ENCODE assay signal across 16 cellular contexts in genomic region chr2:235011929-235012631, GRCh38.
DNase-seq lines count a peak whose midpoint lies in the region; ATAC-seq, FAIRE-seq and TF ChIP-seq lines count a peak whose summit lies in the region.
"Had no signal": no experiment of that assay in that cellular context is flagged by ENCODE, and none has a peak within 500 bp of the region (broad histone marks: within the 10 kb centered on the region; RNA-seq: fewer than 3 reads in every experiment).

No MANE protein-coding gene starts in this region.

- H3K9me3 ChIP-seq in WERI-Rb-1 (ENCODE audit: severe bottlenecking), result peaks cover 12% of the 10 kb centered on the region
- H3K9me3 ChIP-seq in kidney (ENCODE audit: control insufficient read depth in 1 of 2, low read length in 2 of 2), result peaks cover 0 to 8% of the 10 kb centered on the region in 2 donors
- no peaks in the 10 kb centered on the region for H3K9me3 ChIP-seq in gastrocnemius medialis
- no peaks in the 10 kb centered on the region for H3K9me3 ChIP-seq in smooth muscle cell (replicated peaks; ENCODE audit: low read depth)

- no peak for TF ChIP-seq POLR2A in gastrocnemius medialis (IDR thresholded peaks at IDR 0.05)

- H4K20me1 ChIP-seq in smooth muscle cell (ENCODE audit: low read depth), result peaks cover 98% of the 10 kb centered on the region

- H3K27me3 ChIP-seq in WERI-Rb-1 (ENCODE audit: insufficient read depth, low read depth, severe bottlenecking) (no peaks in the 10 kb centered on the region), gastrocnemius medialis (no peaks in the 10 kb centered on the region), smooth muscle cell (ENCODE audit: low read depth) (no peaks in the 10 kb centered on the region)
- H3K27me3 ChIP-seq: gastroesophageal sphincter had no signal

- H3K9ac ChIP-seq in kidney (ENCODE audit: low read length in 2 of 2), result no peak overlapping the region
- H3K9ac ChIP-seq in smooth muscle cell (ENCODE audit: low read depth), result no peak overlapping the region

- WGBS in smooth muscle cell (ENCODE audit: low lambda C conversion rate), result 88% methylated on average over 15 of the region's 15 CpGs

- H2AFZ ChIP-seq in smooth muscle cell (ENCODE audit: low read depth), result no peak overlapping the region

- H3K27ac ChIP-seq in WERI-Rb-1 (peak overlapping the region; percentile 75), kidney (ENCODE audit: low read depth in 2 of 2, low read length in 2 of 2) (no peak overlapping the region), gastrocnemius medialis (peak overlapping the region in 2 of 4 donors; percentile 45 to 58), smooth muscle cell (ENCODE audit: low read depth) (no peak overlapping the region)
- H3K27ac ChIP-seq: gastroesophageal sphincter had no signal

- H3F3A ChIP-seq in smooth muscle cell (ENCODE audit: low read depth), result no peaks in the 10 kb centered on the region

- peak; percentile 19 to 82 for ATAC-seq in gastrocnemius medialis
- ATAC-seq: activated CD4-positive, alpha-beta T cell treated with anti-CD3 and anti-CD28 coated beads for 36 hours; activated T-cell treated with anti-CD3 and anti-CD28 coated beads, Interleukin-2, amount 50 U/mL, for 72 hours; CD8-positive, alpha-beta T cell; gastroesophageal sphincter; left colon had no signal

- in situ Hi-C loops in gastrocnemius medialis (cut with MboI; ENCODE audit: low sequenced_read_pairs in 4 of 4), result no loop called here

- H3K4me2 ChIP-seq in smooth muscle cell, result no peak overlapping the region

- peaks cover 88% of the 10 kb centered on the region for H3K79me2 ChIP-seq in smooth muscle cell (ENCODE audit: low read depth)

- DNase-seq in LHCN-M2 (ENCODE audit: low read depth), result peak; percentile 56
- DNase-seq in WERI-Rb-1, result peak; percentile 94
- peak; percentile 45 for DNase-seq in kidney
- DNase-seq in gastrocnemius medialis, result peak in 1 of 2 donors; percentile 51
- DNase-seq in NCI-H1105 (lab: John Stamatoyannopoulos, UW), result no peak
- DNase-seq in NCI-H1048 (lab: John Stamatoyannopoulos, UW), result no peak
- DNase-seq in smooth muscle cell (lab: John Stamatoyannopoulos, UW; ENCODE audit: unreplicated experiment), result no peak
- DNase-seq: activated CD4-positive, alpha-beta T cell treated with anti-CD3 and anti-CD28 coated beads for 36 hours; activated naive CD4-positive, alpha-beta T cell treated with anti-CD3 and anti-CD28 coated beads, Interleukin-2, amount 10 ng/mL, durations not matched to agents 7 days and 5 days; activated T-cell treated with anti-CD3 and anti-CD28 coated beads, Interleukin-2, amount 50 U/mL, for 72 hours; CD8-positive, alpha-beta T cell; cerebellar nuclear complex; GF-D8; NCI-H2081 treated with DMSO at 0.1 percent for 48 hours had no signal

- FAIRE-seq in kidney (lab: Jason Lieb, UNC), result no peak

- H3K4me1 ChIP-seq in kidney (ENCODE audit: control insufficient read depth in 1 of 2, insufficient read depth in 1 of 2, low read depth in 1 of 2, low read length in 2 of 2) (peaks cover 0 to 23% of the 10 kb centered on the region in 2 donors), gastrocnemius medialis (peaks cover 28 to 42% of the 10 kb centered on the region in 2 donors), smooth muscle cell (ENCODE audit: low read depth) (peaks cover 23% of the 10 kb centered on the region)

- TF ChIP-seq CTCF in WERI-Rb-1 (IDR thresholded peaks at IDR 0.05; ENCODE audit: low read depth, low read length), result no peak
- no peak for TF ChIP-seq CTCF in kidney (IDR thresholded peaks at IDR 0.05; ENCODE audit: borderline replicate concordance, extremely low read depth, insufficient read depth)
- no peak for TF ChIP-seq CTCF in gastrocnemius medialis (IDR thresholded peaks at IDR 0.05 in 4 of 5, conservative IDR thresholded peaks at IDR 0.05 in 1 of 5)
- no peak for TF ChIP-seq CTCF in smooth muscle cell (IDR thresholded peaks at IDR 0.05; ENCODE audit: borderline replicate concordance, insufficient read depth, poor library complexity, severe bottlenecking)

- intact Hi-C loops in kidney (cut with DNase I) (no loop called here), gastrocnemius medialis (cut with DNase I; ENCODE audit: low total_unique reads) (no loop called here)

- H3K4me3 ChIP-seq in WERI-Rb-1 (ENCODE audit: low read depth, low read length) (no peak overlapping the region), kidney (ENCODE audit: low read length in 2 of 2) (no peak overlapping the region), gastrocnemius medialis (no peak overlapping the region), smooth muscle cell (no peak overlapping the region)
- H3K4me3 ChIP-seq: gastroesophageal sphincter had no signal

- H3K36me3 ChIP-seq in WERI-Rb-1 (peaks cover 53% of the 10 kb centered on the region), kidney (ENCODE audit: control insufficient read depth in 1 of 2, insufficient read depth in 2 of 2, low read length in 2 of 2) (no peaks in the 10 kb centered on the region), gastrocnemius medialis (no peaks in the 10 kb centered on the region), smooth muscle cell (ENCODE audit: low read depth) (no peaks in the 10 kb centered on the region)
- H3K36me3 ChIP-seq: gastroesophageal sphincter had no signal

Comparison
In these comparisons a context has a peak if more than half of its experiments do, and no peak if none do; other contexts are left out.
1. DNase-seq: peak in LHCN-M2 (single experiment), WERI-Rb-1 (single experiment) and kidney (single experiment); none in NCI-H1105 (single experiment), NCI-H1048 (single experiment) and smooth muscle cell (single experiment).